In genomic region chr17:41977991-41978390, GRCh38 we compare ENCODE assay signal across 1 cellular context.
TF ChIP-seq lines count a peak whose summit lies in the region.

No MANE protein-coding gene starts in this region.

TF ChIP-seq in GM12878, 131 proteins besides CTCF, POLR2A, EP300 and RAD21:
- TF ChIP-seq MTA3 (IDR thresholded peaks at IDR 0.05; ENCODE audit: borderline replicate concordance, low read length) (no peak), ATF3 (IDR thresholded peaks at IDR 0.05; ENCODE audit: borderline replicate concordance, extremely low read depth, low read depth, low read length) (no peak), SPI1 (IDR thresholded peaks at IDR 0.05; ENCODE audit: borderline replicate concordance, insufficient read depth, low read depth, low read length) (no peak), CEBPZ (IDR thresholded peaks at IDR 0.05; ENCODE audit: low read depth, low read length) (no peak), RAD51 (IDR thresholded peaks at IDR 0.05) (no peak), PBX3 (IDR thresholded peaks at IDR 0.05; ENCODE audit: insufficient replicate concordance, low read depth, low read length) (no peak), ZNF592 (IDR thresholded peaks at IDR 0.05) (no peak), JUNB (IDR thresholded peaks at IDR 0.05) (no peak), CBX3 (IDR thresholded peaks at IDR 0.05; ENCODE audit: borderline replicate concordance, low read depth) (no peak), YBX1 (IDR thresholded peaks at IDR 0.05) (no peak), TBL1XR1 (IDR thresholded peaks at IDR 0.05; ENCODE audit: low read depth, low read length) (no peak), RUNX3 (IDR thresholded peaks at IDR 0.05; ENCODE audit: low read length) (no peak)
